In genomic region chr4:120009731-120010130, GRCh38 we compare ENCODE assay signal across 17 cellular contexts. TPM values are rescaled to one million over a fixed set of nuclear protein-coding genes. Genes with fewer than 3 reads are reported as not detected.
DNase-seq lines count a peak whose midpoint lies in the region; TF ChIP-seq lines count a peak whose summit lies in the region.
"Had no signal": no experiment of that assay in that cellular context is flagged by ENCODE, and none has a peak within 500 bp of the region (broad histone marks: within the 10 kb centered on the region; RNA-seq: fewer than 3 reads in every experiment).

No MANE protein-coding gene starts in this region.

- H3K4me3 ChIP-seq in AG10803 (ENCODE audit: low read length) (no peak overlapping the region), spleen (no peak overlapping the region)
- H3K4me3 ChIP-seq: mucosa of descending colon, smooth muscle cell, stomach had no signal

- no peaks in the 10 kb centered on the region for H3K4me1 ChIP-seq in spleen
- H3K4me1 ChIP-seq: stomach had no signal

- H3K27ac Mint-ChIP-seq in HFFc6, result no peak overlapping the region
- H3K27ac Mint-ChIP-seq in type B pancreatic cell, result no peak overlapping the region
- H3K27ac Mint-ChIP-seq: activated B cell treated with CpG ODN at 0.5 μM for 24 hours had no signal

- peaks cover 24% of the 10 kb centered on the region for H3K4me1 Mint-ChIP-seq in HFFc6 (ENCODE audit: low read depth)
- H3K4me1 Mint-ChIP-seq in type B pancreatic cell (ENCODE audit: unreplicated experiment), result peaks cover 9% of the 10 kb centered on the region
- H3K4me1 Mint-ChIP-seq: activated B cell treated with CpG ODN at 0.5 μM for 24 hours had no signal

- H3K36me3 ChIP-seq in spleen, result no peaks in the 10 kb centered on the region
- H3K36me3 ChIP-seq: stomach had no signal

- H3K9me3 Mint-ChIP-seq in HFFc6 (no peaks in the 10 kb centered on the region), type B pancreatic cell (peaks cover 3% of the 10 kb centered on the region)
- H3K9me3 Mint-ChIP-seq: activated B cell treated with CpG ODN at 0.5 μM for 24 hours had no signal

- intact Hi-C loops in spleen (cut with DNase I; ENCODE audit: low total_unique reads), result no loop called here

- H3K27me3 ChIP-seq in spleen (replicated peaks in 1 of 7), result no peaks in the 10 kb centered on the region
- H3K27me3 ChIP-seq: stomach had no signal

- H3K4me3 Mint-ChIP-seq in HFFc6 (no peak overlapping the region), type B pancreatic cell (no peak overlapping the region)
- H3K4me3 Mint-ChIP-seq: activated B cell treated with CpG ODN at 0.5 μM for 24 hours had no signal

- peaks cover 3% of the 10 kb centered on the region for H3K27me3 Mint-ChIP-seq in HFFc6 (ENCODE audit: insufficient read depth)
- peaks cover 3% of the 10 kb centered on the region for H3K27me3 Mint-ChIP-seq in type B pancreatic cell
- H3K27me3 Mint-ChIP-seq: activated B cell treated with CpG ODN at 0.5 μM for 24 hours had no signal

- DNase-seq in AG10803 (ENCODE audit: low read depth) (peak; percentile 57), HFFc6 (peak; percentile 61), amniotic epithelial cell (ENCODE audit: low read depth) (peak; percentile 93), hepatic stellate cell (ENCODE audit: low spot score) (peak; percentile 24), SW 1271 (lab: John Stamatoyannopoulos, UW) (no peak), superior temporal gyrus (ENCODE audit: extremely low spot score) (no peak), type B pancreatic cell (ENCODE audit: extremely low spot score, unreplicated experiment) (no peak), spleen (no peak)
- DNase-seq: activated B cell treated with CpG ODN at 0.5 μM for 24 hours; activated naive CD4-positive, alpha-beta T cell treated with Interleukin-2 at 50 U/mL for 16 hours; effector memory CD4-positive, alpha-beta T cell; mucosa of descending colon; NCI-H1930; NCI-H526; stomach had no signal

- no peaks in the 10 kb centered on the region for H3K36me3 Mint-ChIP-seq in HFFc6 (ENCODE audit: low read depth)
- peaks cover 4% of the 10 kb centered on the region for H3K36me3 Mint-ChIP-seq in type B pancreatic cell

- 44 to 80% (median 76%) methylated on average over 2 of the region's 2 CpGs for WGBS in spleen, 5 donors

- TF ChIP-seq CTCF in AG10803 (conservative IDR thresholded peaks at IDR 0.05; ENCODE audit: low read length) (no peak), HFFc6 (IDR thresholded peaks at IDR 0.05) (no peak), type B pancreatic cell (conservative IDR thresholded peaks at IDR 0.05) (no peak), spleen (IDR thresholded peaks at IDR 0.05 in 8 of 11, conservative IDR thresholded peaks at IDR 0.05 in 3 of 11) (no peak)

- TF ChIP-seq POLR2A in spleen (IDR thresholded peaks at IDR 0.05), result no peak

- no peaks in the 10 kb centered on the region for H3K9me3 ChIP-seq in spleen
- H3K9me3 ChIP-seq: mucosa of descending colon, stomach had no signal

- no peak overlapping the region for H3K27ac ChIP-seq in spleen
- H3K27ac ChIP-seq: C4-2B, stomach had no signal

RNA-seq across cellular contexts. Expression of gene MAD2L1, which starts 56.9 kb away (rescaled TPM):
- 10 to 100 TPM; 18.3 to 36.5 (median 31.6) TPM for total RNA-seq in HFFc6 (2021; fragmentation: NEBNext Ultra II Directional; extraction: Animal tissue kit (Norgen Biotek cat#: 25700))
- total RNA-seq in type B pancreatic cell (ENCODE audit: low replicate concordance) (16.0 and 37.4 TPM in 2 replicates), spleen (1 to 10 TPM; 3.3 to 7.5 (median 4.7) TPM)
- polyA plus RNA-seq in spleen, result 10 to 100 TPM in 2 of 3 donors, 1 to 10 TPM in 1; 4.2 to 13.7 (median 11.6) TPM

Comparison
In these comparisons a context has a peak if more than half of its experiments do, and no peak if none do; other contexts are left out.
1. DNase-seq: peak in AG10803 (single experiment), HFFc6 (single experiment), amniotic epithelial cell (single experiment) and hepatic stellate cell (single experiment); none in SW 1271 (0 of 2), superior temporal gyrus (single experiment), type B pancreatic cell (single experiment) and spleen (single experiment).